8 cellular contexts compared by ENCODE assay signal in genomic region chr9:6681147-6681956, GRCh38. TPM values are rescaled to one million over a fixed set of nuclear protein-coding genes. Genes with fewer than 3 reads are reported as not detected.
DNase-seq lines count a peak whose midpoint lies in the region; ATAC-seq, FAIRE-seq and TF ChIP-seq lines count a peak whose summit lies in the region.

No MANE protein-coding gene starts in this region.

- ATAC-seq in GM21515 (IDR thresholded peaks at IDR 0.05; ENCODE audit: unreplicated experiment), result peak; percentile 71

- H3K4me2 ChIP-seq in OCI-LY3 (ENCODE audit: low read length), result peak overlapping the region; percentile 83

- H4K20me1 ChIP-seq in OCI-LY3 (ENCODE audit: insufficient read depth, low read length), result no peaks in the 10 kb centered on the region

- H3K4me1 ChIP-seq in OCI-LY3 (ENCODE audit: low read length) (peaks cover 34% of the 10 kb centered on the region), mucosa of rectum (ENCODE audit: control insufficient read depth in 2 of 2, insufficient read depth in 2 of 2, low read length in 2 of 2) (peaks cover 0 to 7% of the 10 kb centered on the region in 2 donors)

- H3K9ac ChIP-seq in OCI-LY3 (ENCODE audit: low read length) (peak overlapping the region; percentile 90), mucosa of rectum (ENCODE audit: low read depth in 1 of 2, low read length in 2 of 2) (peak overlapping the region; percentile 89 to 92)

- H3K9me3 ChIP-seq in OCI-LY3 (ENCODE audit: insufficient read depth, low read length) (no peaks in the 10 kb centered on the region), mucosa of rectum (ENCODE audit: control insufficient read depth in 2 of 2, low read length in 2 of 2) (no peaks in the 10 kb centered on the region)

- FAIRE-seq in D721Med (lab: Jason Lieb, UNC), result no peak

- peaks cover 7% of the 10 kb centered on the region for H3K36me3 ChIP-seq in OCI-LY3 (replicated peaks; ENCODE audit: low read depth, low read length)
- H3K36me3 ChIP-seq in mucosa of rectum (ENCODE audit: control insufficient read depth in 2 of 2, insufficient read depth in 2 of 2, low read length in 2 of 2), result no peaks in the 10 kb centered on the region

- H3K4me3 ChIP-seq in OCI-LY3 (ENCODE audit: low read length), result peak overlapping the region; percentile 82
- H3K4me3 ChIP-seq in epithelial cell of proximal tubule (ENCODE audit: low read depth, low read length), result peak overlapping the region; percentile 88
- peak overlapping the region; percentile 77 to 100 for H3K4me3 ChIP-seq in mucosa of rectum (ENCODE audit: low read length in 2 of 2)

- peak; percentile 87 for DNase-seq in D721Med (ENCODE audit: insufficient read length, low spot score)
- DNase-seq in HuH-7 (ENCODE audit: low spot score), result peak; percentile 74
- DNase-seq in activated T-cell treated with anti-CD3 and anti-CD28 coated beads for 48 hours (ENCODE audit: low read depth), result peak; percentile 91
- peak; percentile 71 for DNase-seq in epithelial cell of proximal tubule (ENCODE audit: low read depth)
- DNase-seq in stimulated activated CD8-positive, alpha-beta memory T cell treated with anti-CD3 and anti-CD28 coated beads, Interleukin-4, amount 100 ng/mL, for 4 hours (ENCODE audit: low read depth in 2 of 2, low spot score in 1 of 2), result peak; percentile 74 to 83

- peak overlapping the region; percentile 72; the same call in 1 of the 2 replicates for H2AFZ ChIP-seq in OCI-LY3 (ENCODE audit: low read depth, low read length)

- peaks cover 18% of the 10 kb centered on the region for H3K79me2 ChIP-seq in OCI-LY3 (ENCODE audit: low read length)

- peak overlapping the region; percentile 99 for H3K27ac ChIP-seq in OCI-LY3 (ENCODE audit: low read length)
- peak overlapping the region; percentile 99 to 100 for H3K27ac ChIP-seq in mucosa of rectum (ENCODE audit: low read depth in 2 of 2, low read length in 2 of 2)

- H3K27me3 ChIP-seq in OCI-LY3 (ENCODE audit: low read depth, low read length) (no peaks in the 10 kb centered on the region), mucosa of rectum (ENCODE audit: control insufficient read depth in 2 of 2, insufficient read depth in 2 of 2, low read length in 2 of 2) (no peaks in the 10 kb centered on the region)

- no peak for TF ChIP-seq CTCF in D721Med (IDR thresholded peaks at IDR 0.05; ENCODE audit: insufficient read depth, missing control alignments)
- no peak for TF ChIP-seq CTCF in OCI-LY3 (IDR thresholded peaks at IDR 0.05; ENCODE audit: low read depth, low read length)
- no peak for TF ChIP-seq CTCF in epithelial cell of proximal tubule (conservative IDR thresholded peaks at IDR 0.05; ENCODE audit: low read depth, low read length)

RNA-seq across cellular contexts. Expression of gene GLDC, which starts 35.8 kb away (rescaled TPM):
- total RNA-seq in epithelial cell of proximal tubule, result 58.2 and 68.8 TPM in 2 replicates

Comparison
In these comparisons a context has a peak if more than half of its experiments do, and no peak if none do; other contexts are left out.
1. Peak in every context shown above with its lines: DNase-seq, ATAC-seq, H3K4me3 ChIP-seq and H3K27ac ChIP-seq.